In genomic region chr3:27986204-27986879, GRCh38 we compare ENCODE assay signal across 1 cellular context.
TF ChIP-seq lines count a peak whose summit lies in the region.

No MANE protein-coding gene starts in this region.

TF ChIP-seq in H1, 55 proteins besides CTCF, POLR2A, EP300 and RAD21 (continued from another document):
- TF ChIP-seq CHD7 (IDR thresholded peaks at IDR 0.05; ENCODE audit: insufficient replicate concordance, low read length) (peak; percentile 26), KDM4A (IDR thresholded peaks at IDR 0.05; ENCODE audit: low read depth, low read length, severe bottlenecking) (no peak)
TF ChIP-seq in H1: peak in this region for 4.
